ENCODE assay signal across 2 cellular contexts in genomic region chr14:34498684-34499412, GRCh38.
TF ChIP-seq lines count a peak whose summit lies in the region.

No MANE protein-coding gene starts in this region.

TF ChIP-seq in A549, 52 proteins besides CTCF, POLR2A, EP300 and RAD21:
- TF ChIP-seq, protein P1, sequence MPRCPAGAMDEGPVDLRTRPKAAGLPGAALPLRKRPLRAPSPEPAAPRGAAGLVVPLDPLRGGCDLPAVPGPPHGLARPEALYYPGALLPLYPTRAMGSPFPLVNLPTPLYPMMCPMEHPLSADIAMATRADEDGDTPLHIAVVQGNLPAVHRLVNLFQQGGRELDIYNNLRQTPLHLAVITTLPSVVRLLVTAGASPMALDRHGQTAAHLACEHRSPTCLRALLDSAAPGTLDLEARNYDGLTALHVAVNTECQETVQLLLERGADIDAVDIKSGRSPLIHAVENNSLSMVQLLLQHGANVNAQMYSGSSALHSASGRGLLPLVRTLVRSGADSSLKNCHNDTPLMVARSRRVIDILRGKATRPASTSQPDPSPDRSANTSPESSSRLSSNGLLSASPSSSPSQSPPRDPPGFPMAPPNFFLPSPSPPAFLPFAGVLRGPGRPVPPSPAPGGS (IDR thresholded peaks at IDR 0.05): no peak
- peak; percentile 83 for TF ChIP-seq SMC3 (IDR thresholded peaks at IDR 0.05)

TF ChIP-seq in GM12878, 131 proteins besides CTCF, POLR2A, EP300 and RAD21:
- TF ChIP-seq HCFC1 (IDR thresholded peaks at IDR 0.05; ENCODE audit: low read length): no peak
- peak; percentile 50; the same call in 1 of the 2 replicates for TF ChIP-seq SMC3 (IDR thresholded peaks at IDR 0.05; ENCODE audit: borderline replicate concordance, low read length)
